8 cellular contexts compared by ENCODE assay signal in the genomic region with DNA sequence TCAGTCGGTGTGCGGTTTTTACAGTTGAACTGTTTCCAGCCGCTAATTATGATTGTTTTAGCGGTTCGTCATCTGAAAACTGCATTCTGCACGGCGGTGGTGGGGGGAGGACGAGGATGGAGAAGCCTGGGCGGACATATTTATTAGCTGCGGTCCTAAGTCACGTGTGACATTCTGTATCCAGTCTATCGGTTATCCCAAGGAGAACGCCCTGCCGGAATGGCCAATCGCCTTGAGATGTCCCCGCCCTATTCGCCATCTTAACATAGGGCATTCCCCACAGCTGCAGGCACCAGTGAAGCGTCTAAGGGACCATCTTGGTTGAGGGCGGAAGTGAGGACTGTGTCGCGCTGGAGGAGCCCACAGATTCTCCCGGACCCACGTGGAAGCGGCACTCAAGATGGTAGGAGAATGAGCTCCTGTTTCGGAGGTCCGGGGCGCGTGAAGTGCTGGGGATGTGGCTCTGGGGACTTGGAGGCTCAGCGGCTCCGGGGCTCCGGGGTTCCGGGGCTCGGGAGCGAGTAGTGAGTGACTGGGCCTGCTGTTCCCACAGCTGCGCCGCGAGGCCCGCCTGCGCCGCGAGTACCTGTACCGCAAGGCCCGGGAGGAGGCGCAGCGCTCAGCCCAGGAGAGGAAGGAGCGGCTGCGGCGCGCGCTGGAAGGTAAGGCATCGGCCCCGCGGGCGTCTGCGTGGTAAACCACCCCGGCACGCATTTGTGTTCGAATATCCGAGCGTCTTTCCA. TPM values are rescaled to one million over a fixed set of nuclear protein-coding genes. Genes with fewer than 3 reads are reported as not detected.
DNase-seq lines count a peak whose midpoint lies in the region; ATAC-seq and TF ChIP-seq lines count a peak whose summit lies in the region.

A gene with protein sequence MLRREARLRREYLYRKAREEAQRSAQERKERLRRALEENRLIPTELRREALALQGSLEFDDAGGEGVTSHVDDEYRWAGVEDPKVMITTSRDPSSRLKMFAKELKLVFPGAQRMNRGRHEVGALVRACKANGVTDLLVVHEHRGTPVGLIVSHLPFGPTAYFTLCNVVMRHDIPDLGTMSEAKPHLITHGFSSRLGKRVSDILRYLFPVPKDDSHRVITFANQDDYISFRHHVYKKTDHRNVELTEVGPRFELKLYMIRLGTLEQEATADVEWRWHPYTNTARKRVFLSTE (plus strand): TSS at position 365 of the 743 bp plus-strand sequence. CDS start 36 bp downstream, at position 401.

- TF ChIP-seq CTCF in GM12864 (IDR thresholded peaks at IDR 0.05; ENCODE audit: low read depth, low read length, missing control alignments) = no peak
- TF ChIP-seq CTCF in SU-DHL-6 (IDR thresholded peaks at IDR 0.05; ENCODE audit: insufficient read depth, low read length, poor library complexity, severe bottlenecking) = no peak
- TF ChIP-seq CTCF in parathyroid adenoma (IDR thresholded peaks at IDR 0.05) = peak; percentile 51
- peak; percentile 26 to 56 (median 40) for TF ChIP-seq CTCF in transverse colon (IDR thresholded peaks at IDR 0.05)

- ATAC-seq in HG02642 (IDR thresholded peaks at IDR 0.05; ENCODE audit: poor library complexity, unreplicated experiment) = peak; percentile 89
- peak; percentile 97 for ATAC-seq in Right ventricle myocardium superior (ENCODE audit: poor library complexity)

- peaks cover 11% of the 10 kb centered on the region for H3K4me1 ChIP-seq in parathyroid adenoma
- peaks cover 14 to 22% (median 19%) of the 10 kb centered on the region in 4 donors for H3K4me1 ChIP-seq in transverse colon

- H3K9ac ChIP-seq in SU-DHL-6 (ENCODE audit: low read length) = peak within 1 kb of the TSS; percentile 76
- peak within 1 kb of the TSS; percentile 63 for H3K9ac ChIP-seq in parathyroid adenoma

- H3K9me2 ChIP-seq in SU-DHL-6 (replicated peaks; ENCODE audit: insufficient read depth, low read length) = no peaks in the 10 kb centered on the region

- TF ChIP-seq EP300 in transverse colon (IDR thresholded peaks at IDR 0.05; ENCODE audit: low read depth) = no peak

- H3K4me3 ChIP-seq in GM12864 (ENCODE audit: low read depth, low read length) (peak within 1 kb of the TSS; percentile 67), SU-DHL-6 (ENCODE audit: insufficient read depth, low read length, poor library complexity, severe bottlenecking) (peak within 1 kb of the TSS; percentile 67), parathyroid adenoma (ENCODE audit: low read depth, low read length) (peak within 1 kb of the TSS; percentile 88), transverse colon (peak within 1 kb of the TSS; percentile 43 to 88 (median 64))

- H3K27me3 ChIP-seq in SU-DHL-6 (ENCODE audit: low read length) (no peaks in the 10 kb centered on the region), parathyroid adenoma (ENCODE audit: control insufficient read depth, insufficient read depth, low read length) (no peaks in the 10 kb centered on the region), transverse colon (no peaks in the 10 kb centered on the region)

- in situ Hi-C loops in transverse colon (cut with MboI; ENCODE audit: low pct_ligation_motif_present in 1 of 4, low pct_unique_long_range_greater_than_20kb in 1 of 4, low sequenced_read_pairs in 3 of 4) = loop anchor here in 3 of 4 donors (25.0 kb wide), 3 partner anchors 180 to 745 kb away; partner anchors contain the start of gene FAM168B (in 1 of the 3)

- H3F3A ChIP-seq in SU-DHL-6 (ENCODE audit: insufficient read depth) = peaks cover 8% of the 10 kb centered on the region; the same call in 1 of the 2 replicates

- intact Hi-C loops in Right ventricle myocardium superior (cut with DNase I) (no loop called here), transverse colon (cut with DNase I; ENCODE audit: low total_unique reads) (no loop called here)

- peak within 1 kb of the TSS; percentile 87 for H2AFZ ChIP-seq in SU-DHL-6 (ENCODE audit: low read depth, low read length, severe bottlenecking)
- peak within 1 kb of the TSS; percentile 96 for H2AFZ ChIP-seq in parathyroid adenoma

- DNase-seq in GM12864 (ENCODE audit: low read depth) (peak; percentile 99), NCI-H1105 treated with DMSO at 0.1 percent for 48 hours (lab: John Stamatoyannopoulos, UW) (peak; percentile 98), Right ventricle myocardium superior (peak; percentile 97), transverse colon (peak; percentile 97)
- peak; percentile 88 for DNase-seq in activated naive CD8-positive, alpha-beta T cell treated with anti-CD3 and anti-CD28 coated beads, Interleukin-2, amount 50 U/mL, for 16 hours (ENCODE audit: low read depth, low spot score)

- H4K20me1 ChIP-seq in SU-DHL-6 (ENCODE audit: low read depth, low read length) = no peaks in the 10 kb centered on the region

- H3K36me3 ChIP-seq in SU-DHL-6 (ENCODE audit: low read length) = peaks cover 8% of the 10 kb centered on the region; the same call in 1 of the 2 replicates
- H3K36me3 ChIP-seq in parathyroid adenoma (ENCODE audit: control insufficient read depth, insufficient read depth, low read length) = no peaks in the 10 kb centered on the region
- peaks cover 0 to 28% (median 12%) of the 10 kb centered on the region in 4 donors for H3K36me3 ChIP-seq in transverse colon

- H3K4me2 ChIP-seq in SU-DHL-6 (ENCODE audit: low read depth, low read length, poor library complexity, severe bottlenecking) = peak within 1 kb of the TSS; percentile 87
- peak within 1 kb of the TSS; percentile 81 for H3K4me2 ChIP-seq in parathyroid adenoma (ENCODE audit: low read length)

- peaks cover 30% of the 10 kb centered on the region for H3K79me2 ChIP-seq in SU-DHL-6 (ENCODE audit: insufficient read depth, low read length)
- peaks cover 8% of the 10 kb centered on the region for H3K79me2 ChIP-seq in parathyroid adenoma

- no peak for TF ChIP-seq POLR2A in transverse colon (IDR thresholded peaks at IDR 0.05)

- WGBS in transverse colon (ENCODE audit: low coverage in 1 of 2), 2 donors = 1% methylated on average over 23 of the region's 60 CpGs; no CpG with 5 or more reads in 1 of the 2 donors

- peak within 1 kb of the TSS; percentile 82 for H3K27ac ChIP-seq in SU-DHL-6 (ENCODE audit: low read depth, low read length)
- peak within 1 kb of the TSS; percentile 87 for H3K27ac ChIP-seq in parathyroid adenoma
- H3K27ac ChIP-seq in transverse colon = peak within 1 kb of the TSS; percentile 89 to 93 (median 92)

- H3K9me3 ChIP-seq in SU-DHL-6 (ENCODE audit: insufficient read depth, low read length) (no peaks in the 10 kb centered on the region), parathyroid adenoma (ENCODE audit: control insufficient read depth, low read length) (no peaks in the 10 kb centered on the region), transverse colon (no peaks in the 10 kb centered on the region)

RNA-seq across cellular contexts. Expression of the gene that starts here (rescaled TPM):
- total RNA-seq in Right ventricle myocardium superior (60.2 TPM), transverse colon (100 to 1,000 TPM in 1 of 4 donors, 10 to 100 TPM in 3; 52.1 to 367 (median 83.7) TPM)

Comparison
In these comparisons a context has a peak if more than half of its experiments do, and no peak if none do; other contexts are left out.
1. Peak in every context shown above with its lines: DNase-seq, ATAC-seq, H3K4me3 ChIP-seq and H3K27ac ChIP-seq.
2. CTCF ChIP-seq: peak in parathyroid adenoma (single experiment) and transverse colon (5 of 5); none in GM12864 (single experiment) and SU-DHL-6 (single experiment).